ENCODE assay signal across 27 cellular contexts in the genomic region with DNA sequence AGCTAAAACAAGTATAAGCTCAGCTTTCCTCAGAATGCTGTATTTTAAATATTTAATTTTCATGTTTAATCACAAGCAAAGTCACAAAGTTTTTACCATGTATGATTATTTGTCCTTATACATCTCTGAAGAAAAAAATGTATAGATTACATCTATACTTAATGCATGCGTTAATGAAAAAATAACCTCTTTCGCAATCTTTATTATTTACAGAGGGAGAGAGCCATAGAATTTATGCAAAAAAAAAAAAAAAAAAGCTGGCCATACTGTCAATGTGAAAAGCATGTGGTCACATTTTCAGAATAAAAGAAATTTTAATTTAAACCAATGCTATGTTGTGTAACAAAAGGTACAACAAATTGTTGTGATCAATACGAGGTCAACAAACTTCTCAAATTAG.
"Had no signal": no experiment of that assay in that cellular context is flagged by ENCODE, and none has a peak within 500 bp of the region (broad histone marks: within the 10 kb centered on the region; RNA-seq: fewer than 3 reads in every experiment).

No MANE protein-coding gene starts in this region.

- H3K4me1 Mint-ChIP-seq: endodermal cell had no signal

- H3K9me3 Mint-ChIP-seq: dendritic cell treated with granulocyte-macrophage colony-stimulating factor and Interleukin-4, amounts not matched to agents 40 ng/mL and 50 ng/mL, for 4 days; effector memory CD8-positive, alpha-beta T cell; endodermal cell had no signal

- H3K4me1 ChIP-seq: colonic mucosa, esophagus squamous epithelium, foreskin keratinocyte, gastrocnemius medialis, heart left ventricle, heart right ventricle had no signal

- H3K27me3 ChIP-seq: colonic mucosa, dorsolateral prefrontal cortex, esophagus muscularis mucosa, esophagus squamous epithelium, foreskin keratinocyte, gastrocnemius medialis, gastroesophageal sphincter, heart left ventricle, heart right ventricle, hepatocyte had no signal

- H2AFZ ChIP-seq: hepatocyte had no signal

- ATAC-seq: effector memory CD8-positive, alpha-beta T cell; esophagus mucosa; foreskin keratinocyte; gastrocnemius medialis; gastroesophageal sphincter; heart left ventricle; heart right ventricle had no signal

- H3K79me2 ChIP-seq: hepatocyte had no signal

- H3K27me3 Mint-ChIP-seq: dendritic cell treated with granulocyte-macrophage colony-stimulating factor and Interleukin-4, amounts not matched to agents 40 ng/mL and 50 ng/mL, for 4 days; effector memory CD8-positive, alpha-beta T cell had no signal

- H3K4me3 Mint-ChIP-seq: dendritic cell treated with granulocyte-macrophage colony-stimulating factor and Interleukin-4, amounts not matched to agents 40 ng/mL and 50 ng/mL, for 4 days; effector memory CD8-positive, alpha-beta T cell; endodermal cell had no signal

- H3K27ac ChIP-seq: colonic mucosa, coronary artery, dorsolateral prefrontal cortex, epithelial cell of prostate, esophagus muscularis mucosa, esophagus squamous epithelium, foreskin keratinocyte, gastrocnemius medialis, gastroesophageal sphincter, heart left ventricle, heart right ventricle, hepatocyte had no signal

- H3K9me3 ChIP-seq: colonic mucosa, esophagus muscularis mucosa, esophagus squamous epithelium, gastrocnemius medialis, gastroesophageal sphincter, heart left ventricle, heart right ventricle had no signal

- H3K36me3 ChIP-seq: colonic mucosa, esophagus muscularis mucosa, esophagus squamous epithelium, gastrocnemius medialis, heart left ventricle, heart right ventricle had no signal

- DNase-seq: colonic mucosa; cortex of kidney; dermis blood vessel endothelial cell; dorsolateral prefrontal cortex; effector CD4-positive, alpha-beta T cell; effector CD8-positive, alpha-beta T cell; effector memory CD4-positive, alpha-beta T cell; effector memory CD8-positive, alpha-beta T cell; endodermal cell; erythroblast; esophagus squamous epithelium; foreskin fibroblast; foreskin keratinocyte; foreskin melanocyte; gastrocnemius medialis; head of caudate nucleus; heart left ventricle; heart right ventricle; hippocampal formation had no signal

- FAIRE-seq: endometrium had no signal

- H3K4me2 ChIP-seq: hepatocyte had no signal

- H3K4me3 ChIP-seq: colonic mucosa, coronary artery, dorsolateral prefrontal cortex, esophagus muscularis mucosa, esophagus squamous epithelium, gastrocnemius medialis, gastroesophageal sphincter, heart left ventricle, heart right ventricle, hepatocyte had no signal

- H3K27ac Mint-ChIP-seq: dendritic cell treated with granulocyte-macrophage colony-stimulating factor and Interleukin-4, amounts not matched to agents 40 ng/mL and 50 ng/mL, for 4 days; effector memory CD8-positive, alpha-beta T cell; endodermal cell had no signal
